ENCODE assay signal across 10 cellular contexts in the genomic region with DNA sequence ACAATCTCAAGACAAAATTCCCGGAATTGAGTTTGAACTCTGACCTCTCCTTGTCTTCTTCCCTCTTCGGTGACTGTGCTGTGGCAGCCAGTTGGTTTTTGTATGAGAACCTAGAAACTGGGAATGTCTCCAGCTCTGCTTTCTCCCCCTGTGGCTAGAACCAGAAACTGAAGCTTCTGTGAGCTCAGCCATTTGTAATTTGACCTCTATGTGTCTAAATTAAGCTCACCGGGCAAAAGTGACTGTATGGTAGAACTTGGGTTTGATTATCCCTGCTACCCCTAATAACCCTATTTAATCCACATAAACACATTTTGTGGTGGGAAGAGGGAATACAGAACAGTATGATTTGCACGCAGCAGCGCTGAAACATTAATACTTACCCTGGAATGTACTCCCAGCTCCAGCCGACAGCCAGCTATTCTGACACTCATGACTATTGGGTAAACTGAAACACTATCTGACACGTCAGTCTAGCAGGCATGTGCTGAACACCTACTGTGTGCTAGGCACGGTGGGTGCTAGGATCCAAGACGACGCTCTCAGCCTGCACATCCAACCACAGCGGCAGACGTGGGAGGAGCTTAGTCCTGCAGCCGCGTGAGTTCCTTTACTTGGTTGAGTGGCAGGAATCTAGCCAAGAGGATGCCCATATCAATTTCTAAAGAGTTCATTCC.
DNase-seq lines count a peak whose midpoint lies in the region; ATAC-seq, FAIRE-seq and TF ChIP-seq lines count a peak whose summit lies in the region.
"Had no signal": no experiment of that assay in that cellular context is flagged by ENCODE, and none has a peak within 500 bp of the region (broad histone marks: within the 10 kb centered on the region; RNA-seq: fewer than 3 reads in every experiment).

No MANE protein-coding gene starts in this region.

- TF ChIP-seq EP300 in H1 (IDR thresholded peaks at IDR 0.05; ENCODE audit: borderline replicate concordance in 1 of 2, low read depth in 2 of 2, low read length in 2 of 2) = no peak

- intact Hi-C loops in Right ventricle myocardium inferior (cut with DNase I) = no loop called here
- intact Hi-C loops in cardiac septum (cut with DNase I) = no loop called here
- intact Hi-C loops in vagina (cut with DNase I) = no loop called here

- H4K5ac ChIP-seq in H1 (ENCODE audit: insufficient read length, low read depth, low read length) (no peak overlapping the region), mesendoderm (ENCODE audit: low read length) (no peak overlapping the region)

- H3K4ac ChIP-seq in H1 (replicated peaks; ENCODE audit: insufficient read length, low read depth, low read length) (no peak overlapping the region), mesendoderm (ENCODE audit: low read depth, low read length) (no peak overlapping the region)

- H3K56ac ChIP-seq in H1 (replicated peaks; ENCODE audit: insufficient read length, low read depth, low read length) (no peak overlapping the region), mesendoderm (ENCODE audit: low read length) (no peak overlapping the region)

- H3K4me3 ChIP-seq in H1 (ENCODE audit: extremely low read depth in 1 of 4, insufficient read depth in 2 of 4, low read depth in 3 of 4, low read length in 4 of 4) (no peak overlapping the region), mesendoderm (ENCODE audit: low read length) (no peak overlapping the region), vagina (peak overlapping the region in 1 of 2 donors; percentile 2), BE2C (ENCODE audit: low read depth, low read length) (no peak overlapping the region)

- H3K79me1 ChIP-seq in H1 (ENCODE audit: low read depth, low read length) (no peaks in the 10 kb centered on the region), mesendoderm (ENCODE audit: low read length) (no peaks in the 10 kb centered on the region)

- POLR2A ChIA-PET in H1 (lab: Charles Lee; ENCODE audit: partially characterized antibody) = interaction anchor here (0.6 to 0.7 kb wide), 2 partner anchors 44 to 66 kb away, joined by 3 to 4 read pairs; no protein-coding TSS in a partner anchor

- H3K4me1 ChIP-seq in H1 (replicated peaks in 1 of 4; ENCODE audit: control insufficient read depth in 3 of 4, insufficient read depth in 4 of 4, low read length in 3 of 4) (peaks cover 2 to 16% (median 11%) of the 10 kb centered on the region in 4 experiments; a peak in 5 of 7 replicates), mesendoderm (ENCODE audit: control insufficient read depth, low read depth, low read length) (no peaks in the 10 kb centered on the region), vagina (peaks cover 20% of the 10 kb centered on the region), BE2C (no peaks in the 10 kb centered on the region)

- H4K20me1 ChIP-seq in H1 (replicated peaks in 1 of 2; ENCODE audit: control insufficient read depth in 1 of 2, insufficient read depth in 2 of 2, low read length in 2 of 2) = no peaks in the 10 kb centered on the region

- no peaks in the 10 kb centered on the region for H3K23me2 ChIP-seq in H1 (ENCODE audit: low read depth, low read length)

- H3K27ac ChIP-seq in H1 (ENCODE audit: low read depth, low read length) = no peak overlapping the region
- no peak overlapping the region for H3K27ac ChIP-seq in mesendoderm (ENCODE audit: low read depth, low read length)
- H3K27ac ChIP-seq in vagina = peak overlapping the region; percentile 0

- H3K27me3 ChIP-seq in H1 (replicated peaks in 1 of 4; ENCODE audit: control insufficient read depth in 3 of 4, extremely low read depth in 1 of 4, insufficient read depth in 3 of 4, low read length in 3 of 4) (no peaks in the 10 kb centered on the region), mesendoderm (ENCODE audit: insufficient read depth, low read length, poor library complexity) (no peaks in the 10 kb centered on the region), vagina (no peaks in the 10 kb centered on the region), BE2C (peaks cover 13% of the 10 kb centered on the region)

- peak in 1 of 3 experiments; percentile 39; a peak in 2 of 4 replicates for TF ChIP-seq CTCF in H1 (IDR thresholded peaks at IDR 0.05; ENCODE audit: control extremely low read depth in 1 of 3, insufficient read depth in 1 of 3, low read depth in 1 of 3, low read length in 3 of 3)
- no peak for TF ChIP-seq CTCF in vagina (IDR thresholded peaks at IDR 0.05)
- TF ChIP-seq CTCF in BE2C (IDR thresholded peaks at IDR 0.05; ENCODE audit: low read depth, low read length) = no peak

- H2BK12ac ChIP-seq in H1 (ENCODE audit: low read depth, low read length) = no peak overlapping the region

- H2BK5ac ChIP-seq in H1 (ENCODE audit: low read depth, low read length) (no peak overlapping the region), mesendoderm (ENCODE audit: low read length) (no peak overlapping the region)

- H3K23ac ChIP-seq in H1 (ENCODE audit: insufficient read length) (no peak overlapping the region), mesendoderm (ENCODE audit: low read length) (no peak overlapping the region)

- H3K14ac ChIP-seq in H1 (ENCODE audit: insufficient read length) = no peak overlapping the region

- H3K79me2 ChIP-seq in H1 (ENCODE audit: control insufficient read depth in 1 of 2, insufficient read depth in 2 of 2, low read length in 2 of 2) (no peaks in the 10 kb centered on the region), mesendoderm (ENCODE audit: control insufficient read depth, insufficient read depth, low read length) (no peaks in the 10 kb centered on the region)

- H3K4me2 ChIP-seq in H1 (ENCODE audit: insufficient read depth in 1 of 2, low read depth in 2 of 2, low read length in 2 of 2) (no peak overlapping the region), mesendoderm (ENCODE audit: low read length) (no peak overlapping the region)

- CTCF ChIA-PET in H1 (lab: Charles Lee; ENCODE audit: partially characterized antibody) = interaction anchor here (0.6 to 2.7 kb wide), 15 partner anchors 9 to 324 kb away, joined by 3 to 14 read pairs (median 4); no protein-coding TSS in a partner anchor

- ATAC-seq in Right ventricle myocardium inferior (peak; percentile 42), HG03108 (IDR thresholded peaks at IDR 0.05; ENCODE audit: unreplicated experiment) (no peak)

- H3K36me3 ChIP-seq in H1 (ENCODE audit: control insufficient read depth in 2 of 4, insufficient read depth in 4 of 4, low read length in 3 of 4) = no peaks in the 10 kb centered on the region
- H3K36me3 ChIP-seq in mesendoderm (ENCODE audit: control insufficient read depth, insufficient read depth, low read length) = no peaks in the 10 kb centered on the region
- H3K36me3 ChIP-seq in vagina = no peaks in the 10 kb centered on the region
- no peaks in the 10 kb centered on the region for H3K36me3 ChIP-seq in BE2C

- no peak overlapping the region for H2BK20ac ChIP-seq in H1 (ENCODE audit: low read length)

- no peak overlapping the region for H2AK5ac ChIP-seq in H1 (ENCODE audit: low read depth, low read length)
- H2AK5ac ChIP-seq in mesendoderm (ENCODE audit: low read length) = no peak overlapping the region

- H2BK15ac ChIP-seq in H1 (ENCODE audit: low read length) (no peak overlapping the region), mesendoderm (replicated peaks; ENCODE audit: low read depth) (no peak overlapping the region)

- peak overlapping the region; percentile 54; the same call in 1 of the 2 replicates for H3K18ac ChIP-seq in H1 (ENCODE audit: extremely low read depth, low read length)
- no peak overlapping the region for H3K18ac ChIP-seq in mesendoderm (ENCODE audit: low read length)

- no peak overlapping the region for H2BK120ac ChIP-seq in H1 (replicated peaks; ENCODE audit: low read depth, low read length)
- no peak overlapping the region for H2BK120ac ChIP-seq in mesendoderm (ENCODE audit: low read depth, low read length)

- WGBS in H1 (ENCODE audit: extremely low coverage in 1 of 2, insufficient coverage in 1 of 2, insufficient read length in 1 of 2, insufficient replicate concordance in 2 of 2, low coverage in 1 of 2, low lambda C conversion rate in 2 of 2, missing lambda C conversion rate in 1 of 2), 2 experiments = 75% methylated on average over 14 of the region's 14 CpGs; no CpG with 5 or more reads in 1 of the 2 experiments
- no CpG with 5 or more reads among the region's 14 CpGs for WGBS in mesendoderm (ENCODE audit: extremely low coverage, insufficient coverage, low lambda C conversion rate)

- H3K9me3 ChIP-seq in H1 (ENCODE audit: insufficient read depth in 2 of 2, low read depth in 1 of 2, low read length in 1 of 2) = no peaks in the 10 kb centered on the region
- no peaks in the 10 kb centered on the region for H3K9me3 ChIP-seq in vagina
- H3K9me3 ChIP-seq in BE2C = no peaks in the 10 kb centered on the region

- peak; percentile 86 for FAIRE-seq in H1 (lab: Jason Lieb, UNC)

- H4K8ac ChIP-seq in H1 (ENCODE audit: extremely low read depth, insufficient read depth, low read length) (no peak overlapping the region), mesendoderm (ENCODE audit: low read depth, low read length) (no peak overlapping the region)

- peak; percentile 37 to 49; a peak in 3 of 4 replicates for TF ChIP-seq RAD21 in H1 (IDR thresholded peaks at IDR 0.05 in 1 of 2, conservative IDR thresholded peaks at IDR 0.05 in 1 of 2; ENCODE audit: low read depth in 2 of 2, low read length in 2 of 2)

- no peak overlapping the region for H4K91ac ChIP-seq in H1 (replicated peaks; ENCODE audit: insufficient read length, low read length)

- peak overlapping the region; percentile 88 for H2AFZ ChIP-seq in H1 (ENCODE audit: low read length)

- TF ChIP-seq POLR2A in H1 (IDR thresholded peaks at IDR 0.05; ENCODE audit: control extremely low read depth in 1 of 2, low read depth in 2 of 2, low read length in 2 of 2) (no peak), vagina (IDR thresholded peaks at IDR 0.05) (no peak)

- H3K9ac ChIP-seq in H1 (replicated peaks in 1 of 4; ENCODE audit: extremely low read depth in 1 of 4, low read depth in 3 of 4, low read length in 3 of 4) (no peak overlapping the region), mesendoderm (ENCODE audit: low read length) (no peak overlapping the region)

- DNase-seq in Right ventricle myocardium inferior (ENCODE audit: missing footprints) (no peak), cardiac septum (ENCODE audit: low spot score) (no peak), H1 (ENCODE audit: low read depth in 1 of 2, low spot score in 2 of 2) (no peak), mesendoderm (peak; percentile 84), vagina (ENCODE audit: extremely low spot score in 2 of 2) (peak in 1 of 2 donors; percentile 79), BE2C (no peak)
- DNase-seq in effector CD8-positive, alpha-beta T cell (lab: John Stamatoyannopoulos, UW) = no peak
- DNase-seq: activated T-cell treated with anti-CD3 and anti-CD28 coated beads, Interleukin-2, amount 50 U/mL, for 48 hours; NCI-H226 had no signal

TF ChIP-seq in H1, 55 proteins besides CTCF, POLR2A, EP300 and RAD21:
- peak; percentile 77 for TF ChIP-seq YY1 (IDR thresholded peaks at IDR 0.05; ENCODE audit: low read depth, low read length)
- no peak for TF ChIP-seq SIRT6 (IDR thresholded peaks at IDR 0.05; ENCODE audit: low read length)
- TF ChIP-seq SIX5 (IDR thresholded peaks at IDR 0.05; ENCODE audit: low read depth, low read length) = 0 out of 2 replicates have a peak, but pooled peaks have one; percentile 3
TF ChIP-seq in H1: peak in this region for 2.
